10 cellular contexts compared by ENCODE assay signal in genomic region chr14:34536951-34537676, GRCh38. TPM values are rescaled to one million over a fixed set of nuclear protein-coding genes. Genes with fewer than 3 reads are reported as not detected.
DNase-seq lines count a peak whose midpoint lies in the region; FAIRE-seq and TF ChIP-seq lines count a peak whose summit lies in the region.
"Had no signal": no experiment of that assay in that cellular context is flagged by ENCODE, and none has a peak within 500 bp of the region (broad histone marks: within the 10 kb centered on the region; RNA-seq: fewer than 3 reads in every experiment).

No MANE protein-coding gene starts in this region.

- no peaks in the 10 kb centered on the region for H3K27me3 ChIP-seq in SK-N-SH (ENCODE audit: insufficient read depth)
- no peaks in the 10 kb centered on the region for H3K27me3 ChIP-seq in endothelial cell of umbilical vein (ENCODE audit: control insufficient read depth in 2 of 2, insufficient read depth in 2 of 2, low read length in 2 of 2)
- no peaks in the 10 kb centered on the region for H3K27me3 ChIP-seq in osteoblast (ENCODE audit: insufficient read depth, low read length)
- no peaks in the 10 kb centered on the region for H3K27me3 ChIP-seq in uterus

- TF ChIP-seq CTCF in SK-N-SH (IDR thresholded peaks at IDR 0.05) (no peak), endothelial cell of umbilical vein (IDR thresholded peaks at IDR 0.05; ENCODE audit: extremely low read depth in 1 of 2, insufficient read depth in 1 of 2, low read depth in 1 of 2, low read length in 2 of 2) (no peak), osteoblast (IDR thresholded peaks at IDR 0.05; ENCODE audit: extremely low read depth, low read depth, low read length) (no peak), uterus (IDR thresholded peaks at IDR 0.05) (no peak)

- dilution Hi-C loops in endothelial cell of umbilical vein (cut with MboI; ENCODE audit: extremely low pct_ligation_motif_present, low sequenced_read_pairs), result no loop called here

- peak overlapping the region in 1 of 2 experiments; percentile 3; a peak in 1 of 4 replicates for H3K4me3 ChIP-seq in SK-N-SH (ENCODE audit: low read depth in 2 of 2, low read length in 1 of 2)
- no peak overlapping the region for H3K4me3 ChIP-seq in endothelial cell of umbilical vein (replicated peaks in 1 of 3; ENCODE audit: insufficient read depth in 1 of 3, low read depth in 1 of 3, low read length in 3 of 3)
- no peak overlapping the region for H3K4me3 ChIP-seq in osteoblast (ENCODE audit: insufficient read depth, low read length)
- no peak overlapping the region for H3K4me3 ChIP-seq in uterus

- BruUV-seq in endothelial cell of umbilical vein (replicated peaks; lab: Mats Ljungman, UMichigan), result no TSS peak

- FAIRE-seq in endothelial cell of umbilical vein (lab: Jason Lieb, UNC), result peak; percentile 18

- H3F3A ChIP-seq in SK-N-SH (replicated peaks; ENCODE audit: insufficient read depth), result peaks cover 8% of the 10 kb centered on the region

- H3K79me2 ChIP-seq in SK-N-SH (ENCODE audit: insufficient read depth) (peaks cover 36% of the 10 kb centered on the region), endothelial cell of umbilical vein (ENCODE audit: control insufficient read depth, insufficient read depth, low read length) (peaks cover 13% of the 10 kb centered on the region), osteoblast (ENCODE audit: insufficient read depth, low read length) (peaks cover 29% of the 10 kb centered on the region)

- TF ChIP-seq POLR2A in endothelial cell of umbilical vein (IDR thresholded peaks at IDR 0.05; ENCODE audit: low read depth, low read length) (no peak), uterus (IDR thresholded peaks at IDR 0.05) (no peak)

- peak overlapping the region; percentile 76 for H3K4me2 ChIP-seq in SK-N-SH
- H3K4me2 ChIP-seq in endothelial cell of umbilical vein (ENCODE audit: insufficient read depth, low read length), result no peak overlapping the region
- peak overlapping the region; percentile 97 for H3K4me2 ChIP-seq in osteoblast (ENCODE audit: insufficient read depth, low read length)

- H3K36me3 ChIP-seq in SK-N-SH (replicated peaks in 1 of 2; ENCODE audit: control insufficient read depth in 1 of 2, insufficient read depth in 2 of 2, low read length in 1 of 2), result peaks cover 13 to 30% of the 10 kb centered on the region in 2 experiments
- no peaks in the 10 kb centered on the region for H3K36me3 ChIP-seq in endothelial cell of umbilical vein (ENCODE audit: control insufficient read depth in 2 of 2, extremely low read depth in 1 of 2, insufficient read depth in 2 of 2, low read length in 2 of 2)
- peaks cover 11% of the 10 kb centered on the region for H3K36me3 ChIP-seq in osteoblast (ENCODE audit: insufficient read depth, low read length)
- no peaks in the 10 kb centered on the region for H3K36me3 ChIP-seq in uterus

- H2AFZ ChIP-seq in SK-N-SH (ENCODE audit: low read depth), result no peak overlapping the region
- H2AFZ ChIP-seq in endothelial cell of umbilical vein (ENCODE audit: low read depth, low read length), result no peak overlapping the region
- no peak overlapping the region for H2AFZ ChIP-seq in osteoblast (ENCODE audit: low read length)

- TF ChIP-seq RAD21 in SK-N-SH (IDR thresholded peaks at IDR 0.05; ENCODE audit: low read length), result no peak

- H3K9me3 ChIP-seq in SK-N-SH, result no peaks in the 10 kb centered on the region
- H3K9me3 ChIP-seq in endothelial cell of umbilical vein (replicated peaks; ENCODE audit: control insufficient read depth, insufficient read depth, low read length), result no peaks in the 10 kb centered on the region
- no peaks in the 10 kb centered on the region for H3K9me3 ChIP-seq in osteoblast (ENCODE audit: low read depth, low read length)
- H3K9me3 ChIP-seq in uterus, result no peaks in the 10 kb centered on the region

- H3K27ac ChIP-seq in SK-N-SH (ENCODE audit: low read depth in 2 of 2, low read length in 1 of 2) (peak overlapping the region in 1 of 2 experiments; percentile 40; a peak in 2 of 4 replicates), endothelial cell of umbilical vein (ENCODE audit: insufficient read depth, low read depth, low read length) (no peak overlapping the region), osteoblast (ENCODE audit: low read depth, low read length) (peak overlapping the region; percentile 94), uterus (no peak overlapping the region)

- H3K9ac ChIP-seq in SK-N-SH (no peak overlapping the region; the same call in 1 of the 2 replicates), endothelial cell of umbilical vein (replicated peaks; ENCODE audit: extremely low read depth, insufficient read depth, low read length) (no peak overlapping the region)

- no peaks in the 10 kb centered on the region for H3K9me2 ChIP-seq in SK-N-SH

- H4K20me1 ChIP-seq in SK-N-SH (ENCODE audit: insufficient read depth) (no peaks in the 10 kb centered on the region), endothelial cell of umbilical vein (replicated peaks; ENCODE audit: control insufficient read depth, extremely low read depth, insufficient read depth, low read length) (no peaks in the 10 kb centered on the region), osteoblast (ENCODE audit: insufficient read depth, low read length) (no peaks in the 10 kb centered on the region)

- CTCF ChIA-PET in SK-N-SH (lab: Yijun Ruan, JAX), result interaction anchor here (2.6 kb wide), 1 partner anchor 206 kb away, joined by 9 read pairs; no protein-coding TSS in a partner anchor
- CTCF ChIA-PET in endothelial cell of umbilical vein (lab: Charles Lee), result interaction anchor here (0.7 to 1.3 kb wide), 3 partner anchors 10 to 1035 kb away, joined by 3 to 5 read pairs (median 3); no protein-coding TSS in a partner anchor

- peaks cover 10 to 12% of the 10 kb centered on the region in 2 experiments; a peak in 3 of 4 replicates for H3K4me1 ChIP-seq in SK-N-SH (ENCODE audit: control insufficient read depth in 1 of 2, insufficient read depth in 2 of 2, low read depth in 1 of 2, low read length in 1 of 2)
- peaks cover 5% of the 10 kb centered on the region for H3K4me1 ChIP-seq in endothelial cell of umbilical vein (ENCODE audit: control insufficient read depth, extremely low read depth, insufficient read depth, low read length)
- H3K4me1 ChIP-seq in osteoblast (ENCODE audit: insufficient read depth, low read length), result peaks cover 24% of the 10 kb centered on the region
- no peaks in the 10 kb centered on the region for H3K4me1 ChIP-seq in uterus

- H3K9me1 ChIP-seq in endothelial cell of umbilical vein (replicated peaks; ENCODE audit: control insufficient read depth, extremely low read depth, insufficient read depth, low read length), result no peaks in the 10 kb centered on the region

- no peak for TF ChIP-seq EP300 in SK-N-SH (IDR thresholded peaks at IDR 0.05; ENCODE audit: borderline replicate concordance in 1 of 2, low read depth in 1 of 2, low read length in 1 of 2)

- WGBS in SK-N-SH (ENCODE audit: low lambda C conversion rate), result 73% methylated on average over 4 of the region's 4 CpGs

- peak; percentile 72 for DNase-seq in EL
- no peak for DNase-seq in SK-N-SH
- DNase-seq in endothelial cell of umbilical vein (ENCODE audit: low read depth, low spot score), result no peak
- DNase-seq in osteoblast (ENCODE audit: insufficient read length, low spot score, missing footprints), result no peak
- DNase-seq in uterus, result no peak
- no peak for DNase-seq in D341Med (ENCODE audit: low spot score)
- DNase-seq in mucosa of gallbladder (ENCODE audit: low spot score), result no peak
- DNase-seq in NOMO-1 treated with dmso at 0.1 percent for 144 hours (lab: John Stamatoyannopoulos, UW; ENCODE audit: unreplicated experiment), result no peak
- DNase-seq: NCI-H1105, T-helper 9 cell had no signal

- POLR2A ChIA-PET in SK-N-SH (lab: Yijun Ruan, JAX), result no interaction called here
- POLR2A ChIA-PET in endothelial cell of umbilical vein (lab: Charles Lee), result interaction anchor here (0.6 to 0.8 kb wide), 2 partner anchors 14 to 78 kb away, joined by 3 to 6 read pairs; no protein-coding TSS in a partner anchor

- intact Hi-C loops in endothelial cell of umbilical vein (cut with micrococcal nuclease) (loop anchor here (5.0 kb wide), 3 partner anchors 75 to 1290 kb away; partner anchors contain the start of genes BRMS1L and SPTSSA), uterus (cut with DNase I; ENCODE audit: low total_unique reads) (no loop called here)

TF ChIP-seq in SK-N-SH, 30 proteins besides CTCF, POLR2A, EP300 and RAD21 (continues in another document):
- TF ChIP-seq RXRA (IDR thresholded peaks at IDR 0.05; ENCODE audit: borderline replicate concordance, low read depth) (no peak), TCF12 (IDR thresholded peaks at IDR 0.05) (peak; percentile 44; the same call in 1 of the 2 replicates)

TF ChIP-seq in endothelial cell of umbilical vein, 7 proteins besides CTCF, POLR2A, EP300 and RAD21:
- no peak for TF ChIP-seq FOS (IDR thresholded peaks at IDR 0.05; ENCODE audit: borderline replicate concordance, insufficient read depth, low read length)

RNA-seq across cellular contexts. Expression of gene EAPP, which starts 2.4 kb away (rescaled TPM):
- polyA plus RNA-seq in SK-N-SH (2012; rRNA removed) (30.0 and 34.5 TPM in 2 replicates), endothelial cell of umbilical vein (14.1 and 16.6 TPM in 2 replicates)
- 45.9 and 61.5 TPM in 2 replicates for polyA plus RNA-seq in SK-N-SH (2012; cell fraction: cytosol; rRNA removed)
- polyA plus RNA-seq in SK-N-SH (2012; cell fraction: nucleus; rRNA removed), result 12.2 and 17.2 TPM in 2 replicates
- total RNA-seq in endothelial cell of umbilical vein (22.2 and 24.3 TPM in 2 replicates), osteoblast (51.9 and 53.6 TPM in 2 replicates), uterus (10 to 100 TPM; 36.1 to 68.8 (median 48.9) TPM), mucosa of gallbladder (31.3 TPM)
- polyA plus RNA-seq in endothelial cell of umbilical vein (2011; cell fraction: cytosol; rRNA removed), result 26.6 and 26.7 TPM in 2 replicates
- 12.1 and 16.1 TPM in 2 replicates for polyA plus RNA-seq in endothelial cell of umbilical vein (2011; cell fraction: nucleus; rRNA removed)
- polyA plus RNA-seq in endothelial cell of umbilical vein (2012), result 22.4 and 31.4 TPM in 2 replicates
- 15.8 and 20.4 TPM in 2 replicates for polyA minus RNA-seq in endothelial cell of umbilical vein
- 22.3 TPM for polyA minus RNA-seq in endothelial cell of umbilical vein (2011; cell fraction: cytosol; rRNA and poly(A)+ RNA removed)
- 10.0 and 10.8 TPM in 2 replicates for polyA minus RNA-seq in endothelial cell of umbilical vein (2011; cell fraction: nucleus; rRNA and poly(A)+ RNA removed)
